Comparison of ENCODE assay signal across 10 cellular contexts in the genomic region with DNA sequence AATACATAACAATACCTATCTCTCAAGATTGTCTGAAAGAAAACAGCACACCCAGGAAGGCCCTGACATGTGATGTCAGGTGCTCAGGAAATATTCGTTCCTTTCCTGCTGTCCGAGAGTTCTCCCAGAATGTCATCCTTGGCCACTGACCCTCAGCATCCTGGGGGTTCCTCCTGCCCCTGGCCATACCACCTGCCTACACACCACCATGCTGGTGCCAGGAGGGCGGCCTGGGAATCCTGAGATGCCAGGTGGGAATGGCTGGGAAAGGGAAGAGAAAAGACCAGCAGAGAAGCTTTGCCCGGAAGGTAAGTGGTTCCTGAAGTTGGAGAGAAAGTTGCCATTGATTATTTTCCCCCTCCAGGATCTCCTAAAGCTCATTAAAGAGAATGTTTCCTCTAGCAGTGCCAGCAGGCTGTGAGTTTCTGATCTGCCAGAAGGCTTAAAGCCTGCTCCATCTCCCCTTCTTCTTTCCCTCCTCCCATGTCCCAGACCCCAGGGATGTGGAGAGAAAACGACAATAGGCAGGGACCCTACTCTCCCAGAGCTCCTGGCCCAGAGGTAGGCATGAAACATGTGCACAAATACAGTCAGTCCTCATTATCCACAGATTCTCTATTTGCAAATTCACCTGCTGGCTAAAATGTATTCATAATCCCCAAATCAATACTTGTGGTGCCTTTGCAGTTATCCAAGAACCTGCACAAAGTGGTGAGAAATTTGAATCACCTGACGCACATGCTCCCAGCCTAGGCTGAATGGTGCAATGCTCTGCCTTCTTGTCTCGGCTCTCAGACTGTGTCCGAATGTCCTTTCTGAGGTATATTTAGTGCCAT.
"Had no signal": no experiment of that assay in that cellular context is flagged by ENCODE, and none has a peak within 500 bp of the region (broad histone marks: within the 10 kb centered on the region; RNA-seq: fewer than 3 reads in every experiment).

No MANE protein-coding gene starts in this region.

- H2AFZ ChIP-seq: GM23248 had no signal

- H3K4me3 Mint-ChIP-seq: H9, HFFc6 had no signal

- H3K9me3 Mint-ChIP-seq: H9, HFFc6 had no signal

- H3K27ac Mint-ChIP-seq: H9, HFFc6 had no signal

- ATAC-seq: K562 had no signal

- DNase-seq: GM23248, H9, HCEC 1CT, HFFc6, IMR-90, KG1 had no signal

- H3K4me3 ChIP-seq: GM23248, K562 had no signal

- FAIRE-seq: H1, H54, HTR-8/SVneo, K562 had no signal

- H3K27ac ChIP-seq: GM23248 had no signal
